15 cellular contexts compared by ENCODE assay signal in genomic region chr22:38850941-38851849, GRCh38. TPM values are rescaled to one million over a fixed set of nuclear protein-coding genes. Genes with fewer than 3 reads are reported as not detected.
DNase-seq lines count a peak whose midpoint lies in the region; ATAC-seq and TF ChIP-seq lines count a peak whose summit lies in the region.
"Had no signal": no experiment of that assay in that cellular context is flagged by ENCODE, and none has a peak within 500 bp of the region (broad histone marks: within the 10 kb centered on the region; RNA-seq: fewer than 3 reads in every experiment).

No MANE protein-coding gene starts in this region.

- no peak overlapping the region for H3K4me3 Mint-ChIP-seq in stimulated activated effector memory CD8-positive, alpha-beta T cell treated with anti-CD3 and anti-CD28 coated beads, Interleukin-12 subunit alpha, Interleukin-12 subunit beta, amount 100 ng/mL, for 72 hours
- H3K4me3 Mint-ChIP-seq in activated naive CD8-positive, alpha-beta T cell treated with anti-CD3 and anti-CD28 coated beads for 36 hours = no peak overlapping the region
- H3K4me3 Mint-ChIP-seq in activated T-helper 1 cell treated with anti-CD3 and anti-CD28 coated beads, Interleukin-12 subunit alpha, Interleukin-12 subunit beta, Interleukin-2, Interleukin-4 antibody, amounts not matched to agents 30 ng/mL and 10 ng/mL and 1 ng/mL, durations not matched to agents 14 hours and 24 hours and 36 hours = no peak overlapping the region
- H3K4me3 Mint-ChIP-seq: central memory CD8-positive, alpha-beta T cell; T-helper 17 cell had no signal

- H3K4me1 ChIP-seq in SK-N-SH (ENCODE audit: control insufficient read depth in 1 of 2, insufficient read depth in 2 of 2, low read depth in 1 of 2, low read length in 1 of 2) = peaks cover 0 to 3% of the 10 kb centered on the region in 2 experiments; a peak in 2 of 4 replicates
- H3K4me1 ChIP-seq in fibroblast of lung (ENCODE audit: control insufficient read depth, extremely low read depth, insufficient read depth, low read length) = peaks cover 2% of the 10 kb centered on the region
- H3K4me1 ChIP-seq: spleen, transverse colon had no signal

- no peaks in the 10 kb centered on the region for H3K27me3 ChIP-seq in SK-N-SH (ENCODE audit: insufficient read depth)
- peaks cover 4% of the 10 kb centered on the region for H3K27me3 ChIP-seq in fibroblast of lung (ENCODE audit: control insufficient read depth, insufficient read depth, low read length)

- no peaks in the 10 kb centered on the region for H3K36me3 Mint-ChIP-seq in stimulated activated effector memory CD8-positive, alpha-beta T cell treated with anti-CD3 and anti-CD28 coated beads, Interleukin-12 subunit alpha, Interleukin-12 subunit beta, amount 100 ng/mL, for 72 hours
- no peaks in the 10 kb centered on the region for H3K36me3 Mint-ChIP-seq in activated naive CD8-positive, alpha-beta T cell treated with anti-CD3 and anti-CD28 coated beads for 36 hours
- no peaks in the 10 kb centered on the region for H3K36me3 Mint-ChIP-seq in activated T-helper 1 cell treated with anti-CD3 and anti-CD28 coated beads, Interleukin-12 subunit alpha, Interleukin-12 subunit beta, Interleukin-2, Interleukin-4 antibody, amounts not matched to agents 30 ng/mL and 10 ng/mL and 1 ng/mL, durations not matched to agents 14 hours and 24 hours and 36 hours (ENCODE audit: low read depth)

- no peaks in the 10 kb centered on the region for H3K4me1 Mint-ChIP-seq in stimulated activated effector memory CD8-positive, alpha-beta T cell treated with anti-CD3 and anti-CD28 coated beads, Interleukin-12 subunit alpha, Interleukin-12 subunit beta, amount 100 ng/mL, for 72 hours
- H3K4me1 Mint-ChIP-seq in activated naive CD8-positive, alpha-beta T cell treated with anti-CD3 and anti-CD28 coated beads for 36 hours = no peaks in the 10 kb centered on the region
- no peaks in the 10 kb centered on the region for H3K4me1 Mint-ChIP-seq in activated T-helper 1 cell treated with anti-CD3 and anti-CD28 coated beads, Interleukin-12 subunit alpha, Interleukin-12 subunit beta, Interleukin-2, Interleukin-4 antibody, amounts not matched to agents 30 ng/mL and 10 ng/mL and 1 ng/mL, durations not matched to agents 14 hours and 24 hours and 36 hours (ENCODE audit: low read depth)
- H3K4me1 Mint-ChIP-seq: central memory CD8-positive, alpha-beta T cell had no signal

- no peaks in the 10 kb centered on the region for H3K9me2 ChIP-seq in SK-N-SH

- H3K4me2 ChIP-seq in SK-N-SH = no peak overlapping the region
- no peak overlapping the region for H3K4me2 ChIP-seq in fibroblast of lung (ENCODE audit: extremely low read depth, insufficient read depth, low read length)

- H3F3A ChIP-seq in SK-N-SH (replicated peaks; ENCODE audit: insufficient read depth) = no peaks in the 10 kb centered on the region

- no peaks in the 10 kb centered on the region for H3K9me3 Mint-ChIP-seq in stimulated activated effector memory CD8-positive, alpha-beta T cell treated with anti-CD3 and anti-CD28 coated beads, Interleukin-12 subunit alpha, Interleukin-12 subunit beta, amount 100 ng/mL, for 72 hours
- no peaks in the 10 kb centered on the region for H3K9me3 Mint-ChIP-seq in activated naive CD8-positive, alpha-beta T cell treated with anti-CD3 and anti-CD28 coated beads for 36 hours
- H3K9me3 Mint-ChIP-seq in activated T-helper 1 cell treated with anti-CD3 and anti-CD28 coated beads, Interleukin-12 subunit alpha, Interleukin-12 subunit beta, Interleukin-2, Interleukin-4 antibody, amounts not matched to agents 30 ng/mL and 10 ng/mL and 1 ng/mL, durations not matched to agents 14 hours and 24 hours and 36 hours = no peaks in the 10 kb centered on the region
- H3K9me3 Mint-ChIP-seq: central memory CD8-positive, alpha-beta T cell had no signal

- H3K36me3 ChIP-seq in SK-N-SH (replicated peaks in 1 of 2; ENCODE audit: control insufficient read depth in 1 of 2, insufficient read depth in 2 of 2, low read length in 1 of 2) = no peaks in the 10 kb centered on the region
- no peaks in the 10 kb centered on the region for H3K36me3 ChIP-seq in fibroblast of lung (ENCODE audit: control insufficient read depth, insufficient read depth, low read length)
- H3K36me3 ChIP-seq: spleen, transverse colon had no signal

- no peak overlapping the region for H3K27ac Mint-ChIP-seq in stimulated activated effector memory CD8-positive, alpha-beta T cell treated with anti-CD3 and anti-CD28 coated beads, Interleukin-12 subunit alpha, Interleukin-12 subunit beta, amount 100 ng/mL, for 72 hours
- no peak overlapping the region for H3K27ac Mint-ChIP-seq in activated naive CD8-positive, alpha-beta T cell treated with anti-CD3 and anti-CD28 coated beads for 36 hours
- H3K27ac Mint-ChIP-seq in activated T-helper 1 cell treated with anti-CD3 and anti-CD28 coated beads, Interleukin-12 subunit alpha, Interleukin-12 subunit beta, Interleukin-2, Interleukin-4 antibody, amounts not matched to agents 30 ng/mL and 10 ng/mL and 1 ng/mL, durations not matched to agents 14 hours and 24 hours and 36 hours = no peak overlapping the region
- H3K27ac Mint-ChIP-seq: T-helper 17 cell had no signal

- no peaks in the 10 kb centered on the region for H3K9me3 ChIP-seq in SK-N-SH
- no peaks in the 10 kb centered on the region for H3K9me3 ChIP-seq in fibroblast of lung (ENCODE audit: control insufficient read depth, insufficient read depth, low read depth, low read length)
- H3K9me3 ChIP-seq: spleen, transverse colon had no signal

- H3K4me3 ChIP-seq in SK-N-SH (ENCODE audit: low read depth in 2 of 2, low read length in 1 of 2) (no peak overlapping the region), fibroblast of lung (replicated peaks in 1 of 4; ENCODE audit: control extremely low read depth in 1 of 4, insufficient read depth in 1 of 4, low read depth in 3 of 4, low read length in 4 of 4) (no peak overlapping the region)
- H3K4me3 ChIP-seq: spleen, transverse colon had no signal

- POLR2A ChIA-PET in SK-N-SH (lab: Yijun Ruan, JAX) = no interaction called here

- no peak overlapping the region for H3K9ac ChIP-seq in SK-N-SH
- no peak overlapping the region for H3K9ac ChIP-seq in fibroblast of lung (ENCODE audit: insufficient read depth, low read length)

- no peak for TF ChIP-seq RAD21 in SK-N-SH (IDR thresholded peaks at IDR 0.05; ENCODE audit: low read length)

- no peak for DNase-seq in SK-N-SH
- DNase-seq in RPMI7951 (ENCODE audit: low read depth) = peak; percentile 62
- DNase-seq in fibroblast of lung (ENCODE audit: low read depth in 2 of 2) = peak; percentile 59 to 82
- DNase-seq in stimulated activated effector memory CD8-positive, alpha-beta T cell treated with anti-CD3 and anti-CD28 coated beads, Interleukin-12 subunit alpha, Interleukin-12 subunit beta, amount 100 ng/mL, for 72 hours (ENCODE audit: low spot score in 2 of 2) = no peak
- DNase-seq in left colon = no peak
- no peak for DNase-seq in activated naive CD8-positive, alpha-beta T cell treated with anti-CD3 and anti-CD28 coated beads for 36 hours
- DNase-seq in activated T-helper 1 cell treated with anti-CD3 and anti-CD28 coated beads, Interleukin-12 subunit alpha, Interleukin-12 subunit beta, Interleukin-2, Interleukin-4 antibody, amounts not matched to agents 30 ng/mL and 10 ng/mL and 1 ng/mL, durations not matched to agents 14 hours and 24 hours and 36 hours (ENCODE audit: low spot score) = no peak
- DNase-seq: activated CD4-positive, alpha-beta T cell treated with anti-CD3 and anti-CD28 coated beads, Interleukin-2, amount 50 U/mL, for 4 hours; activated effector memory CD4-positive, alpha-beta T cell treated with anti-CD3 and anti-CD28 coated beads, Interleukin-2, amount 50 U/mL, for 16 hours; KG1; spleen; T-helper 17 cell; transverse colon had no signal

- TF ChIP-seq CTCF in SK-N-SH (IDR thresholded peaks at IDR 0.05) (no peak), fibroblast of lung (conservative IDR thresholded peaks at IDR 0.05 in 1 of 2, IDR thresholded peaks at IDR 0.05 in 1 of 2; ENCODE audit: low read depth in 1 of 2, low read length in 2 of 2) (no peak)

- H4K20me1 ChIP-seq in SK-N-SH (ENCODE audit: insufficient read depth) = no peaks in the 10 kb centered on the region
- H4K20me1 ChIP-seq in fibroblast of lung (ENCODE audit: control insufficient read depth, extremely low read depth, insufficient read depth, low read length) = no peaks in the 10 kb centered on the region

- CTCF ChIA-PET in SK-N-SH (lab: Yijun Ruan, JAX) = interaction anchor here (0.9 kb wide), 2 partner anchors 18 to 85 kb away, joined by 3 read pairs; no protein-coding TSS in a partner anchor

- ATAC-seq in SK-N-SH treated with all-trans-retinoic acid at 6 μM for 48 hours (peak; percentile 42; the same call in 2 of the 3 replicates), left colon (no peak)
- ATAC-seq in stimulated activated effector memory CD8-positive, alpha-beta T cell treated with anti-CD3 and anti-CD28 coated beads, Interleukin-12 subunit alpha, Interleukin-12 subunit beta, amount 100 ng/mL, for 72 hours = peak; percentile 45
- ATAC-seq: T-helper 17 cell had no signal

- H3K27me3 Mint-ChIP-seq in activated naive CD8-positive, alpha-beta T cell treated with anti-CD3 and anti-CD28 coated beads for 36 hours = peaks cover 6% of the 10 kb centered on the region
- peaks cover 31% of the 10 kb centered on the region for H3K27me3 Mint-ChIP-seq in activated T-helper 1 cell treated with anti-CD3 and anti-CD28 coated beads, Interleukin-12 subunit alpha, Interleukin-12 subunit beta, Interleukin-2, Interleukin-4 antibody, amounts not matched to agents 30 ng/mL and 10 ng/mL and 1 ng/mL, durations not matched to agents 14 hours and 24 hours and 36 hours (ENCODE audit: insufficient read depth)
- H3K27me3 Mint-ChIP-seq: central memory CD8-positive, alpha-beta T cell had no signal

- H3K27ac ChIP-seq in SK-N-SH (ENCODE audit: low read depth in 2 of 2, low read length in 1 of 2) (no peak overlapping the region), fibroblast of lung (ENCODE audit: insufficient read depth, low read length) (no peak overlapping the region)
- H3K27ac ChIP-seq: spleen, transverse colon had no signal

- no peak for TF ChIP-seq EP300 in SK-N-SH (IDR thresholded peaks at IDR 0.05; ENCODE audit: borderline replicate concordance in 1 of 2, low read depth in 1 of 2, low read length in 1 of 2)

- H3K79me2 ChIP-seq in SK-N-SH (ENCODE audit: insufficient read depth) (no peaks in the 10 kb centered on the region), fibroblast of lung (ENCODE audit: control insufficient read depth, insufficient read depth, low read length) (no peaks in the 10 kb centered on the region)

- WGBS in SK-N-SH (ENCODE audit: low lambda C conversion rate) = 21% methylated on average over 6 of the region's 15 CpGs

- intact Hi-C loops in left colon (cut with DNase I, micrococcal nuclease) = no loop called here
- intact Hi-C loops in activated T-helper 1 cell treated with anti-CD3 and anti-CD28 coated beads, Interleukin-12 subunit alpha, Interleukin-12 subunit beta, Interleukin-2, Interleukin-4 antibody, amounts not matched to agents 30 ng/mL and 10 ng/mL and 1 ng/mL, durations not matched to agents 14 hours and 24 hours and 36 hours (cut with micrococcal nuclease) = no loop called here

- no peak overlapping the region for H2AFZ ChIP-seq in SK-N-SH (ENCODE audit: low read depth)
- no peak overlapping the region for H2AFZ ChIP-seq in fibroblast of lung (ENCODE audit: low read length)

RNA-seq across cellular contexts. Expression of gene NPTXR, which starts 7.4 kb away (rescaled TPM):
- polyA plus RNA-seq in SK-N-SH (2012; rRNA removed) (1.1 and 1.2 TPM in 2 replicates), fibroblast of lung (0.84 and 1.0 TPM in 2 replicates)
- polyA plus RNA-seq in SK-N-SH (2012; cell fraction: cytosol; rRNA removed) = 0.72 and 1.3 TPM in 2 replicates
- 1.2 and 1.6 TPM in 2 replicates for polyA plus RNA-seq in SK-N-SH (2012; cell fraction: nucleus; rRNA removed)
- 0.12 and 0.39 TPM in 2 replicates for total RNA-seq in RPMI7951 (2014; rRNA removed; shearing (Covaris generic))
- total RNA-seq in fibroblast of lung (1.0 and 2.0 TPM in 2 replicates), left colon (1 to 10 TPM in 1 of 2 donors, under 1 TPM in 1; 0.46 to 2.5 TPM)
- 1.2 and 1.4 TPM in 2 replicates for polyA plus RNA-seq in fibroblast of lung (2012)
- 2.9 and 3.9 TPM in 2 replicates for polyA minus RNA-seq in fibroblast of lung (ENCODE audit: low replicate concordance)
- total RNA-seq in activated naive CD8-positive, alpha-beta T cell treated with anti-CD3 and anti-CD28 coated beads for 36 hours = under 1 TPM; 0.85 to 0.88 TPM
- 1.2 and 1.3 TPM in 2 replicates for total RNA-seq in activated T-helper 1 cell treated with anti-CD3 and anti-CD28 coated beads, Interleukin-12 subunit alpha, Interleukin-12 subunit beta, Interleukin-2, Interleukin-4 antibody, amounts not matched to agents 30 ng/mL and 10 ng/mL and 1 ng/mL, durations not matched to agents 14 hours and 24 hours and 36 hours

RNA-seq across cellular contexts. Expression of gene CBX6, which starts 20.8 kb away (rescaled TPM):
- 3.4 and 5.4 TPM in 2 replicates for polyA plus RNA-seq in SK-N-SH (2012; rRNA removed)
- polyA plus RNA-seq in SK-N-SH (2012; cell fraction: cytosol; rRNA removed) = 2.0 and 3.2 TPM in 2 replicates
- 8.3 and 9.1 TPM in 2 replicates for polyA plus RNA-seq in SK-N-SH (2012; cell fraction: nucleus; rRNA removed)
- 14.5 and 23.5 TPM in 2 replicates for total RNA-seq in RPMI7951 (2014; rRNA removed; shearing (Covaris generic))
- 45.7 and 53.8 TPM in 2 replicates for total RNA-seq in fibroblast of lung
- 20.3 and 25.5 TPM in 2 replicates for polyA plus RNA-seq in fibroblast of lung
- 43.3 and 49.6 TPM in 2 replicates for polyA plus RNA-seq in fibroblast of lung (2012)
- polyA minus RNA-seq in fibroblast of lung (ENCODE audit: low replicate concordance) = 110 and 129 TPM in 2 replicates
- total RNA-seq in left colon = 10 to 100 TPM in 1 of 2 donors, 1 to 10 TPM in 1; 6.8 to 28.4 TPM
- total RNA-seq in activated naive CD8-positive, alpha-beta T cell treated with anti-CD3 and anti-CD28 coated beads for 36 hours = 100 to 1,000 TPM; 141 TPM
- total RNA-seq in activated T-helper 1 cell treated with anti-CD3 and anti-CD28 coated beads, Interleukin-12 subunit alpha, Interleukin-12 subunit beta, Interleukin-2, Interleukin-4 antibody, amounts not matched to agents 30 ng/mL and 10 ng/mL and 1 ng/mL, durations not matched to agents 14 hours and 24 hours and 36 hours = 171 and 178 TPM in 2 replicates

RNA-seq across cellular contexts. Expression of gene DNAL4, which starts 57.3 kb away (rescaled TPM):
- 15.1 and 17.6 TPM in 2 replicates for polyA plus RNA-seq in SK-N-SH (2012; rRNA removed)
- 10.3 and 13.3 TPM in 2 replicates for polyA plus RNA-seq in SK-N-SH (2012; cell fraction: cytosol; rRNA removed)
- polyA plus RNA-seq in SK-N-SH (2012; cell fraction: nucleus; rRNA removed) = 6.8 and 7.1 TPM in 2 replicates
- total RNA-seq in RPMI7951 (2014; rRNA removed; shearing (Covaris generic)) = 8.3 and 9.5 TPM in 2 replicates
- 23.4 and 25.1 TPM in 2 replicates for total RNA-seq in fibroblast of lung
- polyA plus RNA-seq in fibroblast of lung = 9.0 and 13.3 TPM in 2 replicates
- polyA plus RNA-seq in fibroblast of lung (2012) = 9.3 and 9.9 TPM in 2 replicates
- 17.9 and 18.1 TPM in 2 replicates for polyA minus RNA-seq in fibroblast of lung (ENCODE audit: low replicate concordance)
- 10 to 100 TPM; 14.4 to 16.8 TPM for total RNA-seq in left colon
- total RNA-seq in activated naive CD8-positive, alpha-beta T cell treated with anti-CD3 and anti-CD28 coated beads for 36 hours = 1 to 10 TPM; 6.7 to 7.4 TPM
- total RNA-seq in activated T-helper 1 cell treated with anti-CD3 and anti-CD28 coated beads, Interleukin-12 subunit alpha, Interleukin-12 subunit beta, Interleukin-2, Interleukin-4 antibody, amounts not matched to agents 30 ng/mL and 10 ng/mL and 1 ng/mL, durations not matched to agents 14 hours and 24 hours and 36 hours = 5.0 TPM in 2 replicates

Comparison
In these comparisons a context has a peak if more than half of its experiments do, and no peak if none do; other contexts are left out.
1. DNase-seq: peak in RPMI7951 (single experiment) and fibroblast of lung (2 of 2); none in SK-N-SH (single experiment), stimulated activated effector memory CD8-positive, alpha-beta T cell treated with anti-CD3 and anti-CD28 coated beads, Interleukin-12 subunit alpha, Interleukin-12 subunit beta, amount 100 ng/mL, for 72 hours (0 of 2), left colon (0 of 2), activated naive CD8-positive, alpha-beta T cell treated with anti-CD3 and anti-CD28 coated beads for 36 hours (single experiment) and activated T-helper 1 cell treated with anti-CD3 and anti-CD28 coated beads, Interleukin-12 subunit alpha, Interleukin-12 subunit beta, Interleukin-2, Interleukin-4 antibody, amounts not matched to agents 30 ng/mL and 10 ng/mL and 1 ng/mL, durations not matched to agents 14 hours and 24 hours and 36 hours (single experiment).